In the genomic region with DNA sequence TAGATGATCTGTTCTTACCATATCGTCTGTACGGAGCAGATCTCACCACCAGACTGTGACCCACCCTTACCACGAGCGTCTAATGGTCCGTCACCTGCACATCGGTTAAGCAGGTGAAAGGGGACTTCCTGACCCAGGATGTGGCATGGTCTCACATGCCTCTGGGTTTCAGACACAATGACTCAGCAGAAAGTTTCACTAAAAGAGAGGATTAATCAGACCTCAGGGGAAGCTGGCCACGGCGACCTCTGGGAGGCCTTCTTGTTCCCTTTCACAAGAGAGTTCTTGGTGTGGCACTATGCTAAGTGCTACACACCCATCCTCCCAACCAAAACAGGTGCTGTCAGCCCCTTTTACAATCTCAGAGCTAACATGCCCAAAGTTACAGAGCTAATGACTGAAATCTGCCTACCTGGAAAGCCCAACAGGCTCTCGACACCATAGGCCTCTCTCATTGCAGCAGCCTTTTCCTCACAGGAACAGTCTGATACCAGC, we compare ENCODE assay signal across 1 cellular context.
TF ChIP-seq lines count a peak whose summit lies in the region.

No MANE protein-coding gene starts in this region.

TF ChIP-seq in K562, 482 proteins besides CTCF, POLR2A, EP300 and RAD21 (continued from another document):
- TF ChIP-seq ZBTB33 (CRISPR knock-in tag; IDR thresholded peaks at IDR 0.05), result no peak
- peak; percentile 88 for TF ChIP-seq NFE2 (IDR thresholded peaks at IDR 0.05; ENCODE audit: low read depth)
- TF ChIP-seq NCOA4 (IDR thresholded peaks at IDR 0.05; ENCODE audit: partially characterized antibody), result no peak
- no peak for TF ChIP-seq ZNF444 (CRISPR knock-in tag; IDR thresholded peaks at IDR 0.05)
- TF ChIP-seq, protein P1, sequence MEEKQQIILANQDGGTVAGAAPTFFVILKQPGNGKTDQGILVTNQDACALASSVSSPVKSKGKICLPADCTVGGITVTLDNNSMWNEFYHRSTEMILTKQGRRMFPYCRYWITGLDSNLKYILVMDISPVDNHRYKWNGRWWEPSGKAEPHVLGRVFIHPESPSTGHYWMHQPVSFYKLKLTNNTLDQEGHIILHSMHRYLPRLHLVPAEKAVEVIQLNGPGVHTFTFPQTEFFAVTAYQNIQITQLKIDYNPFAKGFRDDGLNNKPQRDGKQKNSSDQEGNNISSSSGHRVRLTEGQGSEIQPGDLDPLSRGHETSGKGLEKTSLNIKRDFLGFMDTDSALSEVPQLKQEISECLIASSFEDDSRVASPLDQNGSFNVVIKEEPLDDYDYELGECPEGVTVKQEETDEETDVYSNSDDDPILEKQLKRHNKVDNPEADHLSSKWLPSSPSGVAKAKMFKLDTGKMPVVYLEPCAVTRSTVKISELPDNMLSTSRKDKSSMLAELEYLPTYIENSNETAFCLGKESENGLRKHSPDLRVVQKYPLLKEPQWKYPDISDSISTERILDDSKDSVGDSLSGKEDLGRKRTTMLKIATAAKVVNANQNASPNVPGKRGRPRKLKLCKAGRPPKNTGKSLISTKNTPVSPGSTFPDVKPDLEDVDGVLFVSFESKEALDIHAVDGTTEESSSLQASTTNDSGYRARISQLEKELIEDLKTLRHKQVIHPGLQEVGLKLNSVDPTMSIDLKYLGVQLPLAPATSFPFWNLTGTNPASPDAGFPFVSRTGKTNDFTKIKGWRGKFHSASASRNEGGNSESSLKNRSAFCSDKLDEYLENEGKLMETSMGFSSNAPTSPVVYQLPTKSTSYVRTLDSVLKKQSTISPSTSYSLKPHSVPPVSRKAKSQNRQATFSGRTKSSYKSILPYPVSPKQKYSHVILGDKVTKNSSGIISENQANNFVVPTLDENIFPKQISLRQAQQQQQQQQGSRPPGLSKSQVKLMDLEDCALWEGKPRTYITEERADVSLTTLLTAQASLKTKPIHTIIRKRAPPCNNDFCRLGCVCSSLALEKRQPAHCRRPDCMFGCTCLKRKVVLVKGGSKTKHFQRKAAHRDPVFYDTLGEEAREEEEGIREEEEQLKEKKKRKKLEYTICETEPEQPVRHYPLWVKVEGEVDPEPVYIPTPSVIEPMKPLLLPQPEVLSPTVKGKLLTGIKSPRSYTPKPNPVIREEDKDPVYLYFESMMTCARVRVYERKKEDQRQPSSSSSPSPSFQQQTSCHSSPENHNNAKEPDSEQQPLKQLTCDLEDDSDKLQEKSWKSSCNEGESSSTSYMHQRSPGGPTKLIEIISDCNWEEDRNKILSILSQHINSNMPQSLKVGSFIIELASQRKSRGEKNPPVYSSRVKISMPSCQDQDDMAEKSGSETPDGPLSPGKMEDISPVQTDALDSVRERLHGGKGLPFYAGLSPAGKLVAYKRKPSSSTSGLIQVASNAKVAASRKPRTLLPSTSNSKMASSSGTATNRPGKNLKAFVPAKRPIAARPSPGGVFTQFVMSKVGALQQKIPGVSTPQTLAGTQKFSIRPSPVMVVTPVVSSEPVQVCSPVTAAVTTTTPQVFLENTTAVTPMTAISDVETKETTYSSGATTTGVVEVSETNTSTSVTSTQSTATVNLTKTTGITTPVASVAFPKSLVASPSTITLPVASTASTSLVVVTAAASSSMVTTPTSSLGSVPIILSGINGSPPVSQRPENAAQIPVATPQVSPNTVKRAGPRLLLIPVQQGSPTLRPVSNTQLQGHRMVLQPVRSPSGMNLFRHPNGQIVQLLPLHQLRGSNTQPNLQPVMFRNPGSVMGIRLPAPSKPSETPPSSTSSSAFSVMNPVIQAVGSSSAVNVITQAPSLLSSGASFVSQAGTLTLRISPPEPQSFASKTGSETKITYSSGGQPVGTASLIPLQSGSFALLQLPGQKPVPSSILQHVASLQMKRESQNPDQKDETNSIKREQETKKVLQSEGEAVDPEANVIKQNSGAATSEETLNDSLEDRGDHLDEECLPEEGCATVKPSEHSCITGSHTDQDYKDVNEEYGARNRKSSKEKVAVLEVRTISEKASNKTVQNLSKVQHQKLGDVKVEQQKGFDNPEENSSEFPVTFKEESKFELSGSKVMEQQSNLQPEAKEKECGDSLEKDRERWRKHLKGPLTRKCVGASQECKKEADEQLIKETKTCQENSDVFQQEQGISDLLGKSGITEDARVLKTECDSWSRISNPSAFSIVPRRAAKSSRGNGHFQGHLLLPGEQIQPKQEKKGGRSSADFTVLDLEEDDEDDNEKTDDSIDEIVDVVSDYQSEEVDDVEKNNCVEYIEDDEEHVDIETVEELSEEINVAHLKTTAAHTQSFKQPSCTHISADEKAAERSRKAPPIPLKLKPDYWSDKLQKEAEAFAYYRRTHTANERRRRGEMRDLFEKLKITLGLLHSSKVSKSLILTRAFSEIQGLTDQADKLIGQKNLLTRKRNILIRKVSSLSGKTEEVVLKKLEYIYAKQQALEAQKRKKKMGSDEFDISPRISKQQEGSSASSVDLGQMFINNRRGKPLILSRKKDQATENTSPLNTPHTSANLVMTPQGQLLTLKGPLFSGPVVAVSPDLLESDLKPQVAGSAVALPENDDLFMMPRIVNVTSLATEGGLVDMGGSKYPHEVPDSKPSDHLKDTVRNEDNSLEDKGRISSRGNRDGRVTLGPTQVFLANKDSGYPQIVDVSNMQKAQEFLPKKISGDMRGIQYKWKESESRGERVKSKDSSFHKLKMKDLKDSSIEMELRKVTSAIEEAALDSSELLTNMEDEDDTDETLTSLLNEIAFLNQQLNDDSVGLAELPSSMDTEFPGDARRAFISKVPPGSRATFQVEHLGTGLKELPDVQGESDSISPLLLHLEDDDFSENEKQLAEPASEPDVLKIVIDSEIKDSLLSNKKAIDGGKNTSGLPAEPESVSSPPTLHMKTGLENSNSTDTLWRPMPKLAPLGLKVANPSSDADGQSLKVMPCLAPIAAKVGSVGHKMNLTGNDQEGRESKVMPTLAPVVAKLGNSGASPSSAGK (IDR thresholded peaks at IDR 0.05), result no peak
- peak; percentile 73 for TF ChIP-seq NFE2L1 (tag; IDR thresholded peaks at IDR 0.05; ENCODE audit: borderline replicate concordance, low read depth)
- no peak for TF ChIP-seq FOXJ2 (tag; IDR thresholded peaks at IDR 0.05)
- TF ChIP-seq ZNF24 (IDR thresholded peaks at IDR 0.05), result no peak
- no peak for TF ChIP-seq PATZ1 (CRISPR knock-in tag; IDR thresholded peaks at IDR 0.05; ENCODE audit: borderline replicate concordance)
- TF ChIP-seq HES1 (IDR thresholded peaks at IDR 0.05; ENCODE audit: low read depth), result no peak
- peak; percentile 85 for TF ChIP-seq MAFF (IDR thresholded peaks at IDR 0.05; ENCODE audit: low read length)
- TF ChIP-seq SETDB1 (IDR thresholded peaks at IDR 0.05; ENCODE audit: low read length), result no peak
